ENCODE assay signal across 1 cellular context in genomic region chr1:20273716-20274115, GRCh38. TPM values are rescaled to one million over a fixed set of nuclear protein-coding genes. Genes with fewer than 3 reads are reported as not detected.
"Had no signal": no experiment of that assay in that cellular context is flagged by ENCODE, and none has a peak within 500 bp of the region (broad histone marks: within the 10 kb centered on the region; RNA-seq: fewer than 3 reads in every experiment).

No MANE protein-coding gene starts in this region.

RNA-seq across cellular contexts. Expression of gene VWA5B1, which starts 17.0 kb away (rescaled TPM):
- total RNA-seq: G401 had no signal
